Comparison of ENCODE assay signal across 18 cellular contexts in genomic region chr3:81554805-81555204, GRCh38.
DNase-seq lines count a peak whose midpoint lies in the region; ATAC-seq and TF ChIP-seq lines count a peak whose summit lies in the region.
"Had no signal": no experiment of that assay in that cellular context is flagged by ENCODE, and none has a peak within 500 bp of the region (broad histone marks: within the 10 kb centered on the region; RNA-seq: fewer than 3 reads in every experiment).

No MANE protein-coding gene starts in this region.

- H3K36me3 ChIP-seq in right lobe of liver = no peaks in the 10 kb centered on the region
- H3K36me3 ChIP-seq: breast epithelium, gastrocnemius medialis, MG63 had no signal

- H3K27me3 ChIP-seq in right lobe of liver = no peaks in the 10 kb centered on the region
- H3K27me3 ChIP-seq: breast epithelium, gastrocnemius medialis, MG63 had no signal

- H3K9me3 ChIP-seq in right lobe of liver = no peaks in the 10 kb centered on the region
- H3K9me3 ChIP-seq: breast epithelium, gastrocnemius medialis, MG63 had no signal

- H3K27me3 Mint-ChIP-seq in endothelial cell (ENCODE audit: unreplicated experiment) = no peaks in the 10 kb centered on the region
- H3K27me3 Mint-ChIP-seq in activated naive CD8-positive, alpha-beta T cell treated with anti-CD3 and anti-CD28 coated beads for 36 hours = no peaks in the 10 kb centered on the region
- H3K27me3 Mint-ChIP-seq: CD4-positive, alpha-beta T cell had no signal

- peak; percentile 73 to 79 (median 78) for ATAC-seq in right lobe of liver
- ATAC-seq: gastrocnemius medialis had no signal

- peak overlapping the region; percentile 83 for H3K27ac Mint-ChIP-seq in endothelial cell (ENCODE audit: unreplicated experiment)
- H3K27ac Mint-ChIP-seq in activated naive CD8-positive, alpha-beta T cell treated with anti-CD3 and anti-CD28 coated beads for 36 hours = no peak overlapping the region
- H3K27ac Mint-ChIP-seq: CD4-positive, alpha-beta T cell had no signal

- intact Hi-C loops in right lobe of liver (cut with DNase I) = no loop called here

- H3K36me3 Mint-ChIP-seq in endothelial cell (ENCODE audit: low read depth, unreplicated experiment) = peaks cover 7% of the 10 kb centered on the region
- peaks cover 34% of the 10 kb centered on the region for H3K36me3 Mint-ChIP-seq in activated naive CD8-positive, alpha-beta T cell treated with anti-CD3 and anti-CD28 coated beads for 36 hours

- WGBS in right lobe of liver (ENCODE audit: insufficient coverage, low coverage, low lambda C conversion rate, missing lambda C conversion rate) = 45% methylated on average over 2 of the region's 2 CpGs

- TF ChIP-seq POLR2A in right lobe of liver (IDR thresholded peaks at IDR 0.05) = no peak

- DNase-seq in LNCaP clone FGC (ENCODE audit: low read depth) (no peak), endothelial cell (ENCODE audit: low spot score) (peak; percentile 7), right lobe of liver (no peak), GM19240 (ENCODE audit: insufficient read length, low spot score) (no peak), medulla oblongata (ENCODE audit: extremely low spot score) (no peak), substantia nigra (lab: John Stamatoyannopoulos, UW) (no peak)
- DNase-seq in activated naive CD8-positive, alpha-beta T cell treated with anti-CD3 and anti-CD28 coated beads for 36 hours = no peak
- DNase-seq: activated CD4-positive, CD25-positive, alpha-beta regulatory T cell; activated naive CD4-positive, alpha-beta T cell treated with Interleukin-2 at 50 U/mL for 16 hours; CD4-positive, alpha-beta T cell; effector memory CD4-positive, alpha-beta T cell; gastrocnemius medialis; MG63; NCI-H2029; NCI-H524; stimulated activated CD4-positive, alpha-beta T cell treated with anti-CD3 and anti-CD28 coated beads, Interleukin-12 subunit alpha, Interleukin-12 subunit beta, amount 100 ng/mL, for 4 hours had no signal

- peak overlapping the region; percentile 45; the same call in 1 of the 2 replicates for H3K27ac ChIP-seq in C4-2B
- no peak overlapping the region for H3K27ac ChIP-seq in right lobe of liver
- H3K27ac ChIP-seq in substantia nigra (ENCODE audit: low read depth, low read length, poor library complexity, severe bottlenecking) = no peak overlapping the region
- H3K27ac ChIP-seq: breast epithelium had no signal

- H3K4me3 Mint-ChIP-seq in endothelial cell (ENCODE audit: unreplicated experiment) = no peak overlapping the region
- no peak overlapping the region for H3K4me3 Mint-ChIP-seq in activated naive CD8-positive, alpha-beta T cell treated with anti-CD3 and anti-CD28 coated beads for 36 hours
- H3K4me3 Mint-ChIP-seq: CD4-positive, alpha-beta T cell had no signal

- H3K4me3 ChIP-seq in LNCaP clone FGC (ENCODE audit: low read depth, low read length) (0 out of 2 replicates have a peak overlapping the region, but pooled peaks have one; percentile 2), right lobe of liver (no peak overlapping the region)
- H3K4me3 ChIP-seq: breast epithelium, gastrocnemius medialis, MG63 had no signal

- TF ChIP-seq CTCF in C4-2B (conservative IDR thresholded peaks at IDR 0.05) (no peak), LNCaP clone FGC (IDR thresholded peaks at IDR 0.05; ENCODE audit: control insufficient read depth, extremely low read depth, insufficient read depth) (no peak), endothelial cell (IDR thresholded peaks at IDR 0.05; ENCODE audit: unreplicated experiment) (no peak), right lobe of liver (IDR thresholded peaks at IDR 0.05) (no peak)

- peaks cover 16% of the 10 kb centered on the region for H3K4me1 Mint-ChIP-seq in endothelial cell (ENCODE audit: unreplicated experiment)
- no peaks in the 10 kb centered on the region for H3K4me1 Mint-ChIP-seq in activated naive CD8-positive, alpha-beta T cell treated with anti-CD3 and anti-CD28 coated beads for 36 hours

- H3K9me3 Mint-ChIP-seq in endothelial cell (ENCODE audit: unreplicated experiment) = no peaks in the 10 kb centered on the region
- peaks cover 10% of the 10 kb centered on the region for H3K9me3 Mint-ChIP-seq in activated naive CD8-positive, alpha-beta T cell treated with anti-CD3 and anti-CD28 coated beads for 36 hours

- H3K4me1 ChIP-seq in right lobe of liver = peaks cover 0 to 10% (median 2%) of the 10 kb centered on the region in 4 donors
- H3K4me1 ChIP-seq: breast epithelium had no signal
